ENCODE assay signal across 8 cellular contexts in the genomic region with DNA sequence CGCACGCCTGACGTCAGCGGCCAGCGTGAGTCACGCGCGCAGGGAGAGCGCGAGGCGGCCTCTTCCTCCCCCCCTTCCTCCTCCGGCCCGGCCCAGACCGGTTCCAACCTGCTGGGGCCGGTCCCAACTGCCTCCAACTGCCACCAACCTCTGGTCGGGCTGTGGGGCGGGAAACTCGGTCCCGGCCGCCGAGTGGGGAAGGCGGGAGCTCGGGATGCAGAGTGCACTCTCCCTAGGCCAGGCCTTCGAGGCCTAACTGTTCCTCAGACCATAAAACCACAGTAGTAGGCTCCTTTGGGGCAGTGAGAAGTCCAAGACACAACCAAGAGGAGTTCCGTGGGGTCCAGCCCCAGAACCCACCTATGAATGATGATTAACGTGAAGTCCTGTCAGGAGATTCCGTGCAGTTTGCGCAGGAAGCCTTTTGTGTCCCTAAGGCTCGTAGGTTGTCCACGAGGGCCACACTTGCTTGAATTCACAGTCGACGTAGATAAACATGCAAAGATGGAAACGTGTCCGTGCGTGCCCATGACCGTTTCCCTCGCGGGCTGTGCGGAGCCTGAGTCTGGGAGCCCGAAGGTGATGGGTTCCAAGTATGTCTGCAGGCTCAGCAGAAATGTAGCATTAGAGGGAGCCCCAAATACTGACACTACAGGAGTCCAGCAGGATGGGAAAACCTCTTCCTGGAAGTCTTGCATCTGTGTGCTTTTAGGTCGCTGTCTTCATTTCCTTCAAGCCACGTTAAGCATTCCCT. TPM values are rescaled to one million over a fixed set of nuclear protein-coding genes. Genes with fewer than 3 reads are reported as not detected.
A peak's percentile ranks its signal among the peaks of the same experiment; 100 is the strongest.
DNase-seq lines count a peak whose midpoint lies in the region; ATAC-seq and TF ChIP-seq lines count a peak whose summit lies in the region.

No MANE protein-coding gene starts in this region.

- H2AFZ ChIP-seq in PC-3 (ENCODE audit: low read length), result peak overlapping the region; percentile 72
- peak overlapping the region; percentile 87 for H2AFZ ChIP-seq in neuronal stem cell (ENCODE audit: low read length)

- H4K91ac ChIP-seq in neuronal stem cell (ENCODE audit: low read depth, low read length, poor library complexity), result peak overlapping the region; percentile 94

- H2BK12ac ChIP-seq in neuronal stem cell (ENCODE audit: low read length), result no peak overlapping the region

- no peaks in the 10 kb centered on the region for H3K9me3 ChIP-seq in HUES48 (ENCODE audit: control insufficient read depth, insufficient read depth, low read length)
- H3K9me3 ChIP-seq in PC-3 (ENCODE audit: low read length), result no peaks in the 10 kb centered on the region
- H3K9me3 ChIP-seq in neuronal stem cell (replicated peaks in 1 of 2; ENCODE audit: control insufficient read depth in 2 of 2, insufficient read depth in 1 of 2, low read depth in 1 of 2, low read length in 2 of 2), result peaks cover 0 to 12% of the 10 kb centered on the region in 2 donors
- no peaks in the 10 kb centered on the region for H3K9me3 ChIP-seq in suprapubic skin

- H3K4ac ChIP-seq in neuronal stem cell (ENCODE audit: low read length), result peak overlapping the region; percentile 54

- H3K79me2 ChIP-seq in PC-3 (ENCODE audit: low read length), result peaks cover 47% of the 10 kb centered on the region

- peak overlapping the region; percentile 99 for H3K4me3 ChIP-seq in HUES48 (ENCODE audit: low read depth, low read length)
- peak overlapping the region; percentile 68 for H3K4me3 ChIP-seq in PC-3 (ENCODE audit: low read length)
- H3K4me3 ChIP-seq in neuronal stem cell (ENCODE audit: low read length in 2 of 2), result peak overlapping the region; percentile 51 to 90
- peak overlapping the region; percentile 68 for H3K4me3 ChIP-seq in suprapubic skin

- TF ChIP-seq EP300 in suprapubic skin (IDR thresholded peaks at IDR 0.05), result peak; percentile 95

- H2BK120ac ChIP-seq in neuronal stem cell (ENCODE audit: low read depth, low read length), result peak overlapping the region; percentile 52

- no peaks in the 10 kb centered on the region for H3K27me3 ChIP-seq in HUES48 (ENCODE audit: control insufficient read depth, insufficient read depth, low read length)
- no peaks in the 10 kb centered on the region for H3K27me3 ChIP-seq in PC-3 (ENCODE audit: low read length)
- H3K27me3 ChIP-seq in neuronal stem cell (ENCODE audit: control insufficient read depth in 3 of 3, insufficient read depth in 3 of 3, low read depth in 1 of 3, low read length in 3 of 3), result no peaks in the 10 kb centered on the region
- no peaks in the 10 kb centered on the region for H3K27me3 ChIP-seq in suprapubic skin

- H3K23ac ChIP-seq in neuronal stem cell (ENCODE audit: low read depth, low read length, poor library complexity), result peak overlapping the region; percentile 95

- ATAC-seq in GM21381 (IDR thresholded peaks at IDR 0.05; ENCODE audit: unreplicated experiment) (peak; percentile 53), PC-3 (peak; percentile 72)

- H2BK15ac ChIP-seq in neuronal stem cell (ENCODE audit: low read length), result peak overlapping the region; percentile 0

- peak in 1 of 2 donors; percentile 13 for TF ChIP-seq POLR2A in suprapubic skin (IDR thresholded peaks at IDR 0.05)

- peak overlapping the region; percentile 57 for H2BK5ac ChIP-seq in neuronal stem cell (ENCODE audit: low read length)

- peaks cover 6% of the 10 kb centered on the region for H3K79me1 ChIP-seq in neuronal stem cell (ENCODE audit: low read depth, low read length)

- no CpG with 5 or more reads among the region's 42 CpGs for WGBS in neuronal stem cell (ENCODE audit: extremely low coverage in 2 of 2, insufficient read length in 2 of 2, insufficient replicate concordance in 1 of 2), 2 donors
- 2% methylated on average over 22 of the region's 42 CpGs for WGBS in suprapubic skin

- H2AK5ac ChIP-seq in neuronal stem cell (ENCODE audit: low read depth, low read length), result peak overlapping the region; percentile 99

- H3K9ac ChIP-seq in HUES48 (ENCODE audit: low read depth, low read length) (peak overlapping the region; percentile 100), PC-3 (ENCODE audit: low read length) (peak overlapping the region; percentile 93), neuronal stem cell (ENCODE audit: low read depth, low read length, poor library complexity) (peak overlapping the region; percentile 98)

- H3F3A ChIP-seq in PC-3 (ENCODE audit: low read length, unreplicated experiment), result peaks cover 12% of the 10 kb centered on the region

- H3K18ac ChIP-seq in neuronal stem cell (ENCODE audit: low read length), result peak overlapping the region; percentile 84

- H4K20me1 ChIP-seq in PC-3 (ENCODE audit: low read length), result no peaks in the 10 kb centered on the region

- no peaks in the 10 kb centered on the region for H3K9me2 ChIP-seq in PC-3 (replicated peaks; ENCODE audit: low read length)

- CTCF ChIA-PET in PC-3 (lab: Charles Lee), result interaction anchor here (0.7 to 1.0 kb wide), 3 partner anchors 10 to 61 kb away, joined by 3 to 6 read pairs (median 3); no protein-coding TSS in a partner anchor

- H3K27ac ChIP-seq in HUES48 (ENCODE audit: low read depth, low read length), result peak overlapping the region; percentile 100
- peak overlapping the region; percentile 93 for H3K27ac ChIP-seq in PC-3 (ENCODE audit: low read length)
- H3K27ac ChIP-seq in neuronal stem cell (replicated peaks; ENCODE audit: low read length), result peak overlapping the region; percentile 98
- peak overlapping the region; percentile 99 for H3K27ac ChIP-seq in suprapubic skin

- H3K4me1 ChIP-seq in HUES48 (ENCODE audit: control insufficient read depth, insufficient read depth, low read length) (peaks cover 27% of the 10 kb centered on the region), PC-3 (ENCODE audit: insufficient read depth, low read length) (peaks cover 46% of the 10 kb centered on the region), neuronal stem cell (ENCODE audit: control insufficient read depth in 2 of 2, insufficient read depth in 1 of 2, low read depth in 1 of 2, low read length in 2 of 2) (peaks cover 4 to 21% of the 10 kb centered on the region in 2 donors), suprapubic skin (peaks cover 68% of the 10 kb centered on the region)

- H3K4me2 ChIP-seq in PC-3 (ENCODE audit: low read length) (peak overlapping the region; percentile 86), neuronal stem cell (ENCODE audit: insufficient read depth, low read length, poor library complexity, severe bottlenecking) (peak overlapping the region; percentile 84)

- peak; percentile 96 for DNase-seq in DMS 273 (lab: John Stamatoyannopoulos, UW; ENCODE audit: unreplicated experiment)
- DNase-seq in PC-3, result peak; percentile 96
- DNase-seq in activated effector memory CD4-positive, alpha-beta T cell treated with anti-CD3 and anti-CD28 coated beads, Interleukin-2, amount 50 U/mL, for 16 hours, result peak; percentile 97
- DNase-seq in foreskin melanocyte, result peak; percentile 83
- DNase-seq in neuronal stem cell (ENCODE audit: low spot score), result peak; percentile 86
- peak; percentile 95 for DNase-seq in suprapubic skin (ENCODE audit: low spot score in 2 of 2)

- TSS peak; percentile 64 for BruUV-seq in PC-3 (replicated peaks; lab: Mats Ljungman, UMichigan)

- peak overlapping the region; percentile 28 for H3K14ac ChIP-seq in neuronal stem cell (ENCODE audit: low read length)

- TF ChIP-seq CTCF in PC-3 (conservative IDR thresholded peaks at IDR 0.05; ENCODE audit: low read depth, low read length) (no peak), suprapubic skin (IDR thresholded peaks at IDR 0.05) (no peak)

- no peak overlapping the region for H4K8ac ChIP-seq in neuronal stem cell (ENCODE audit: low read depth, low read length)

- intact Hi-C loops in PC-3 (cut with micrococcal nuclease), result loop anchor here (2.0 kb wide), 2 partner anchors 70 to 94 kb away; a partner anchor contains a TSS

- H3K36me3 ChIP-seq in HUES48 (ENCODE audit: control insufficient read depth, insufficient read depth, low read length), result 0 out of 2 replicates have a peak, but pooled peaks cover 4% of the 10 kb centered on the region
- no peaks in the 10 kb centered on the region for H3K36me3 ChIP-seq in PC-3 (ENCODE audit: low read depth, low read length)
- H3K36me3 ChIP-seq in neuronal stem cell (replicated peaks in 1 of 2; ENCODE audit: control insufficient read depth in 2 of 2, insufficient read depth in 2 of 2, low read length in 2 of 2), result peaks cover 0 to 31% of the 10 kb centered on the region in 2 donors
- H3K36me3 ChIP-seq in suprapubic skin, result peaks cover 2% of the 10 kb centered on the region

- POLR2A ChIA-PET in PC-3 (lab: Charles Lee; ENCODE audit: unreplicated experiment), result interaction anchor here (0.5 to 0.7 kb wide), 3 partner anchors 91 to 113 kb away, joined by 3 to 8 read pairs (median 3); no protein-coding TSS in a partner anchor

RNA-seq across cellular contexts. Expression of a gene that starts 0.6 kb away (rescaled TPM):
- 21.8 and 22.9 TPM in 2 replicates for total RNA-seq in PC-3 (2014; rRNA removed)
- 25.1 TPM for polyA plus RNA-seq in neuronal stem cell (2013, experiment 1 of 2)
- 26.8 TPM for polyA plus RNA-seq in neuronal stem cell (2013, experiment 2 of 2)
- 10 to 100 TPM; 27.8 to 68.2 (median 31.9) TPM for total RNA-seq in suprapubic skin

RNA-seq across cellular contexts. Expression of a gene that starts 20.2 kb away (rescaled TPM):
- 64.9 and 75.0 TPM in 2 replicates for total RNA-seq in PC-3 (2014; rRNA removed)
- polyA plus RNA-seq in neuronal stem cell (2013, experiment 1 of 2), result 20.1 TPM
- 18.5 TPM for polyA plus RNA-seq in neuronal stem cell (2013, experiment 2 of 2)
- 10 to 100 TPM; 15.2 to 34.9 (median 22.9) TPM for total RNA-seq in suprapubic skin

RNA-seq across cellular contexts. Expression of a gene that starts 59.0 kb away (rescaled TPM):
- total RNA-seq in PC-3 (2014; rRNA removed), result 43.9 and 53.8 TPM in 2 replicates
- polyA plus RNA-seq in neuronal stem cell (2013, experiment 1 of 2), result 1.4 TPM
- 0.90 TPM for polyA plus RNA-seq in neuronal stem cell (2013, experiment 2 of 2)
- 10 to 100 TPM in 1 of 4 donors, 1 to 10 TPM in 3; 5.2 to 21.0 (median 7.2) TPM for total RNA-seq in suprapubic skin

Comparison
In these comparisons a context has a peak if more than half of its experiments do, and no peak if none do; other contexts are left out.
1. Peak in every context shown above with its lines: DNase-seq, ATAC-seq, H3K4me3 ChIP-seq and H3K27ac ChIP-seq.